Comparison of ENCODE assay signal across 8 cellular contexts in genomic region chr22:36373258-36373579, GRCh38. TPM values are rescaled to one million over a fixed set of nuclear protein-coding genes. Genes with fewer than 3 reads are reported as not detected.
A peak's percentile ranks its signal among the peaks of the same experiment; 100 is the strongest.
DNase-seq lines count a peak whose midpoint lies in the region; ATAC-seq and TF ChIP-seq lines count a peak whose summit lies in the region.

No MANE protein-coding gene starts in this region.

- in situ Hi-C loops in transverse colon (cut with MboI; ENCODE audit: low pct_ligation_motif_present in 1 of 4, low pct_unique_long_range_greater_than_20kb in 1 of 4, low sequenced_read_pairs in 3 of 4), result no loop called here

- peak overlapping the region; percentile 84 for H3K27ac Mint-ChIP-seq in activated CD8-positive, alpha-beta memory T cell treated with anti-CD3 and anti-CD28 coated beads, Interleukin-2, amount 10 ng/mL, durations not matched to agents 7 days and 5 days
- peak overlapping the region; percentile 89 for H3K27ac Mint-ChIP-seq in activated naive CD8-positive, alpha-beta T cell treated with anti-CD3 and anti-CD28 coated beads for 36 hours

- H3K36me3 Mint-ChIP-seq in activated CD8-positive, alpha-beta memory T cell treated with anti-CD3 and anti-CD28 coated beads, Interleukin-2, amount 10 ng/mL, durations not matched to agents 7 days and 5 days, result peaks cover 62% of the 10 kb centered on the region
- H3K36me3 Mint-ChIP-seq in activated naive CD8-positive, alpha-beta T cell treated with anti-CD3 and anti-CD28 coated beads for 36 hours, result peaks cover 72% of the 10 kb centered on the region

- H3K9me3 ChIP-seq in right lobe of liver (no peaks in the 10 kb centered on the region), transverse colon (no peaks in the 10 kb centered on the region)

- DNase-seq in activated CD8-positive, alpha-beta memory T cell treated with anti-CD3 and anti-CD28 coated beads, Interleukin-2, amount 10 ng/mL, durations not matched to agents 7 days and 5 days, result no peak
- DNase-seq in activated CD8-positive, alpha-beta memory T cell treated with anti-CD3 and anti-CD28 coated beads, Interleukin-2, amount 50 U/mL, for 4 hours, result no peak
- DNase-seq in activated naive CD8-positive, alpha-beta T cell treated with anti-CD3 and anti-CD28 coated beads for 36 hours, result no peak
- DNase-seq in right lobe of liver (peak in 2 of 3 donors; percentile 63 to 72), transverse colon (no peak), inferior parietal cortex (ENCODE audit: extremely low spot score) (no peak)
- no peak for DNase-seq in stimulated activated CD4-positive, alpha-beta T cell treated with anti-CD3 and anti-CD28 coated beads, Interleukin-2, amount 100 ng/mL, for 48 hours

- no peak for TF ChIP-seq POLR2A in right lobe of liver (IDR thresholded peaks at IDR 0.05)
- TF ChIP-seq POLR2A in transverse colon (IDR thresholded peaks at IDR 0.05), result no peak

- peak overlapping the region; percentile 46 for H3K4me3 Mint-ChIP-seq in activated CD8-positive, alpha-beta memory T cell treated with anti-CD3 and anti-CD28 coated beads, Interleukin-2, amount 10 ng/mL, durations not matched to agents 7 days and 5 days
- H3K4me3 Mint-ChIP-seq in activated naive CD8-positive, alpha-beta T cell treated with anti-CD3 and anti-CD28 coated beads for 36 hours, result peak overlapping the region; percentile 60

- 31% methylated on average over 4 of the region's 7 CpGs for WGBS in right lobe of liver (ENCODE audit: insufficient coverage, low coverage, low lambda C conversion rate, missing lambda C conversion rate)
- WGBS in transverse colon (ENCODE audit: low coverage in 1 of 2), 2 donors, result 0 to 42% methylated on average over 1 to 7 of the region's 7 CpGs

- H3K27me3 ChIP-seq in right lobe of liver (no peaks in the 10 kb centered on the region), transverse colon (no peaks in the 10 kb centered on the region)

- no peak for TF ChIP-seq EP300 in transverse colon (IDR thresholded peaks at IDR 0.05; ENCODE audit: low read depth)

- ATAC-seq in activated CD8-positive, alpha-beta memory T cell treated with anti-CD3 and anti-CD28 coated beads, Interleukin-2, amount 10 ng/mL, durations not matched to agents 7 days and 5 days, result no peak
- peak in 1 of 4 donors; percentile 3 for ATAC-seq in right lobe of liver
- ATAC-seq in GM21423 (IDR thresholded peaks at IDR 0.05; ENCODE audit: unreplicated experiment), result no peak

- CTCF ChIA-PET in activated CD8-positive, alpha-beta memory T cell treated with anti-CD3 and anti-CD28 coated beads, Interleukin-2, amount 10 ng/mL, durations not matched to agents 7 days and 5 days (lab: Charles Lee), result interaction anchor here (1.4 to 7.7 kb wide), 3 partner anchors 12 to 97 kb away, joined by 3 to 43 read pairs (median 33); no protein-coding TSS in a partner anchor

- H3K4me3 ChIP-seq in right lobe of liver (no peak overlapping the region), transverse colon (no peak overlapping the region)

- peaks cover 95% of the 10 kb centered on the region for H3K4me1 Mint-ChIP-seq in activated CD8-positive, alpha-beta memory T cell treated with anti-CD3 and anti-CD28 coated beads, Interleukin-2, amount 10 ng/mL, durations not matched to agents 7 days and 5 days
- peaks cover 90% of the 10 kb centered on the region for H3K4me1 Mint-ChIP-seq in activated naive CD8-positive, alpha-beta T cell treated with anti-CD3 and anti-CD28 coated beads for 36 hours

- H3K27ac ChIP-seq in right lobe of liver (peak overlapping the region; percentile 47 to 51 (median 50)), transverse colon (peak overlapping the region; percentile 96 to 100 (median 98))

- H3K27me3 Mint-ChIP-seq in activated CD8-positive, alpha-beta memory T cell treated with anti-CD3 and anti-CD28 coated beads, Interleukin-2, amount 10 ng/mL, durations not matched to agents 7 days and 5 days, result no peaks in the 10 kb centered on the region
- no peaks in the 10 kb centered on the region for H3K27me3 Mint-ChIP-seq in activated naive CD8-positive, alpha-beta T cell treated with anti-CD3 and anti-CD28 coated beads for 36 hours

- no peaks in the 10 kb centered on the region for H3K36me3 ChIP-seq in right lobe of liver
- no peaks in the 10 kb centered on the region for H3K36me3 ChIP-seq in transverse colon

- H3K4me1 ChIP-seq in right lobe of liver, result peaks cover 0 to 89% (median 48%) of the 10 kb centered on the region in 4 donors
- peaks cover 83 to 100% (median 99%) of the 10 kb centered on the region in 4 donors for H3K4me1 ChIP-seq in transverse colon

- TF ChIP-seq CTCF in right lobe of liver (IDR thresholded peaks at IDR 0.05) (no peak), transverse colon (IDR thresholded peaks at IDR 0.05) (no peak)

- no peaks in the 10 kb centered on the region for H3K9me3 Mint-ChIP-seq in activated CD8-positive, alpha-beta memory T cell treated with anti-CD3 and anti-CD28 coated beads, Interleukin-2, amount 10 ng/mL, durations not matched to agents 7 days and 5 days (ENCODE audit: low read depth)
- H3K9me3 Mint-ChIP-seq in activated naive CD8-positive, alpha-beta T cell treated with anti-CD3 and anti-CD28 coated beads for 36 hours, result no peaks in the 10 kb centered on the region

- intact Hi-C loops in right lobe of liver (cut with DNase I), result loop anchor here in 1 of 2 donors (10.0 kb wide), 1 partner anchor 102 kb away; no protein-coding TSS in a partner anchor
- intact Hi-C loops in transverse colon (cut with DNase I; ENCODE audit: low total_unique reads), result loop anchor here (2.0 kb wide), 1 partner anchor 48 kb away; no protein-coding TSS in a partner anchor

RNA-seq across cellular contexts. Expression of gene MYH9, which starts 14.5 kb away (rescaled TPM):
- 100 to 1,000 TPM; 695 to 913 TPM for total RNA-seq in activated CD8-positive, alpha-beta memory T cell treated with anti-CD3 and anti-CD28 coated beads, Interleukin-2, amount 10 ng/mL, durations not matched to agents 7 days and 5 days
- 100 to 1,000 TPM; 551 to 554 TPM for total RNA-seq in activated naive CD8-positive, alpha-beta T cell treated with anti-CD3 and anti-CD28 coated beads for 36 hours
- 100 to 1,000 TPM; 168 to 435 (median 222) TPM for total RNA-seq in right lobe of liver
- total RNA-seq in transverse colon, result 100 to 1,000 TPM; 385 to 511 (median 460) TPM

Comparison
In these comparisons a context has a peak if more than half of its experiments do, and no peak if none do; other contexts are left out.
1. DNase-seq: peak in right lobe of liver (2 of 3); none in activated CD8-positive, alpha-beta memory T cell treated with anti-CD3 and anti-CD28 coated beads, Interleukin-2, amount 10 ng/mL, durations not matched to agents 7 days and 5 days (single experiment), activated CD8-positive, alpha-beta memory T cell treated with anti-CD3 and anti-CD28 coated beads, Interleukin-2, amount 50 U/mL, for 4 hours (single experiment), activated naive CD8-positive, alpha-beta T cell treated with anti-CD3 and anti-CD28 coated beads for 36 hours (single experiment), transverse colon (single experiment), inferior parietal cortex (single experiment) and stimulated activated CD4-positive, alpha-beta T cell treated with anti-CD3 and anti-CD28 coated beads, Interleukin-2, amount 100 ng/mL, for 48 hours (0 of 2).